In the genomic region with DNA sequence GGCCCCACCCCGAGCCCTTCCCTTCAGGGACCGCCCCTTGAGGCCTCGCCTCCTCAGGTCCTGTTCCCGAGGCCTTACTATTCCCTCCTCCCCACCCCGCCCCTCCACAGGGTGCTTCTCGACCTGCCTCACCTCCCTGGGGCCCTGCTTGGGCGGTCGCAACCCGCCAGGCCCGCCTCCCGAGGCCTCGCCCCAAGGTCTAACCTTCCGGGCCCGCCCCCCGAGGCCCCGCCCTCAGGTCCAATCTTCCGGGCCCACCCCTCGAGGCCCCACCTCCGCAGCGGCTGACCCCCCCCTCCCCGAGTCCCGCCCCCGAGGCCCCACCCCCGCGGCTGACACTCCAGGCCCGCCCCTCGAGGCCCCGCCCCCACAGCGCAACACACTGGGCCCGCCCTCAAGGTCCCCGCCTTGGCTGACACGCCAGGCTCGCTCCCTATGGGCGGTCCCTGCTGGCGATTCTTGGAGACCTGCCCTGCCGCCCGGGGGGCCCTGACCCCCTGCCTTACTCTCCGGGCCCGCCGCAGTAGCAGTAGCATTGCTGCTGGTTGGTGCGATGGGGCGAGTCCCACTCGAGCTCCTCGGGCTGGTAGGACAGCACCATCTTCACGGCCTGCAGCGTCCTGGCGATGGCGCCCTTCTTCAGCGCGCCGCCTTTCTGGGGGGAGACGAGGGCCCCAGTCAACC, we compare ENCODE assay signal across 1 cellular context.
TF ChIP-seq lines count a peak whose summit lies in the region.

No MANE protein-coding gene starts in this region.

TF ChIP-seq in K562, 482 proteins besides CTCF, POLR2A, EP300 and RAD21 (continued from another document):
- no peak for TF ChIP-seq EP400 (IDR thresholded peaks at IDR 0.05)
- peak; percentile 57; the same call in 1 of the 2 replicates for TF ChIP-seq TCF7L2 (IDR thresholded peaks at IDR 0.05; ENCODE audit: low read depth, low read length)
- no peak for TF ChIP-seq RB1 (IDR thresholded peaks at IDR 0.05; ENCODE audit: low read depth)
- no peak for TF ChIP-seq BACH1 (tag; IDR thresholded peaks at IDR 0.05)
- no peak for TF ChIP-seq HDAC2 (IDR thresholded peaks at IDR 0.05)
- TF ChIP-seq HIVEP1 (CRISPR knock-in tag; IDR thresholded peaks at IDR 0.05): no peak
- TF ChIP-seq HEY1 (CRISPR knock-in tag; IDR thresholded peaks at IDR 0.05; ENCODE audit: borderline replicate concordance): no peak
- TF ChIP-seq POLR3A (IDR thresholded peaks at IDR 0.05; ENCODE audit: borderline replicate concordance, extremely low read depth, insufficient read depth, insufficient read length): no peak
- no peak for TF ChIP-seq ZNF347 (CRISPR knock-in tag; IDR thresholded peaks at IDR 0.05; ENCODE audit: low read depth)
- TF ChIP-seq NFIC (IDR thresholded peaks at IDR 0.05): no peak
- TF ChIP-seq, protein P1, sequence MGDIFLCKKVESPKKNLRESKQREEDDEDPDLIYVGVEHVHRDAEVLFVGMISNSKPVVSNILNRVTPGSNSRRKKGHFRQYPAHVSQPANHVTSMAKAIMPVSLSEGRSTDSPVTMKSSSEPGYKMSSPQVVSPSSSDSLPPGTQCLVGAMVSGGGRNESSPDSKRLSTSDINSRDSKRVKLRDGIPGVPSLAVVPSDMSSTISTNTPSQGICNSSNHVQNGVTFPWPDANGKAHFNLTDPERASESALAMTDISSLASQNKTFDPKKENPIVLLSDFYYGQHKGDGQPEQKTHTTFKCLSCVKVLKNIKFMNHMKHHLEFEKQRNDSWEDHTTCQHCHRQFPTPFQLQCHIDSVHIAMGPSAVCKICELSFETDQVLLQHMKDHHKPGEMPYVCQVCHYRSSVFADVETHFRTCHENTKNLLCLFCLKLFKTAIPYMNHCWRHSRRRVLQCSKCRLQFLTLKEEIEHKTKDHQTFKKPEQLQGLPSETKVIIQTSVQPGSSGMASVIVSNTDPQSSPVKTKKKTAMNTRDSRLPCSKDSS (IDR thresholded peaks at IDR 0.05; ENCODE audit: low read depth, partially characterized antibody): no peak
- no peak for TF ChIP-seq KAT8 (IDR thresholded peaks at IDR 0.05; ENCODE audit: low read depth)
- TF ChIP-seq, protein P2, sequence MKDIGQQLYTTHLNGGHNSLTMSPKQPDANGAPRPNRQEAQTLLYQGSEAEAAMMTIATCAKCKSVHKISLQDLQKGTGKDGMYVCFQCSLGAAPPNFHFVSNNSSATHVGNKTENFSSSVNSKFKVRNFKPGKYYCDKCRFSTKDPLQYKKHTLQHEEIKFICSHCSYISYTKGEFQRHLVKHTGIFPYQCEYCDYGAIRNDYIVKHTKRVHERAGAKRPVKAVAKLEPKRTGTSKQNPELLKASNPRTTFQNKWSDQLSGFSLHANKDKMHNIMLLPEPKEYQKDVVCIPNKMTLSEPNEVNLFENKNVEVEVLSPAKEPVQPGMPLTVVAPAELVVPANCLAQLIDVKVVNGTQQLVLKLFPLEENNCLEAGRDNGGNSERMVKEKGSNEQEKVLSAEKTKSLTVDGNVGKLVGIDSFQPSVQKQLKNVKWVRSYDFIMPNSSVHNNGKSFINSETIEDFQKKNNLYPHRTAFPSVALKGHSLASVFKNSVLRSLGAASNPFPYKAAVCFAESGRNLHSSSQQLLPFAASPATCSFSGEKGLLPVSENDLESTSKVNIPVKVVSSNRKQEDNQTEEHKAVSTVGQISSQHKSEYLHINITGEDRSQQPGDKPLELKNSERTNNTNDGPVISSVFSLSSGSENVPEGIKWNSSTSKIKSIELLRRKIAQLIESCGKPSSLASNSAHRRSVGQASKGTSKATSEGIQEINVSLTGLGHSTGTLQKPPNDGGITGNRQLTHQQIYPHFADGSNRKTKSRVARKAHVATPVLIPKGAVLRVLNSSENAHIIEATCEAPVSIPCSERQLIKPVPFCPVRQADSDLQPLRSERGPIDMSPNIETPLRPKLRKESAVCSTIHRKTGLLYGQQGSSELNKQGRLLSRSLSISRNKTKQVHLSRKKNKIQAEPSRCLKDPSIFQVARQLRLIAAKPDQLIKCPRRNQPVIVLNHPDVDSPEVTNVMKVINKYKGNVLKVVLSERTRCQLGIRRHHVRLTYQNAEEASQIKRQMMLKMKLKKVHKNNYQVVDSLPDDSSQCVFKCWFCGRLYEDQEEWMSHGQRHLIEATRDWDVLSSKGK (CRISPR knock-in tag; IDR thresholded peaks at IDR 0.05): no peak
- TF ChIP-seq ETV6 (IDR thresholded peaks at IDR 0.05; ENCODE audit: borderline replicate concordance in 1 of 2, low read depth in 2 of 2, low read length in 1 of 2): peak in 1 of 2 experiments; percentile 43; a peak in 1 of 4 replicates
- no peak for TF ChIP-seq ETV6 (CRISPR knock-in tag; IDR thresholded peaks at IDR 0.05; ENCODE audit: borderline replicate concordance)
- TF ChIP-seq XRCC3 (IDR thresholded peaks at IDR 0.05): no peak
- no peak for TF ChIP-seq ZNF316 (IDR thresholded peaks at IDR 0.05)
